13 cellular contexts compared by ENCODE assay signal in the genomic region with DNA sequence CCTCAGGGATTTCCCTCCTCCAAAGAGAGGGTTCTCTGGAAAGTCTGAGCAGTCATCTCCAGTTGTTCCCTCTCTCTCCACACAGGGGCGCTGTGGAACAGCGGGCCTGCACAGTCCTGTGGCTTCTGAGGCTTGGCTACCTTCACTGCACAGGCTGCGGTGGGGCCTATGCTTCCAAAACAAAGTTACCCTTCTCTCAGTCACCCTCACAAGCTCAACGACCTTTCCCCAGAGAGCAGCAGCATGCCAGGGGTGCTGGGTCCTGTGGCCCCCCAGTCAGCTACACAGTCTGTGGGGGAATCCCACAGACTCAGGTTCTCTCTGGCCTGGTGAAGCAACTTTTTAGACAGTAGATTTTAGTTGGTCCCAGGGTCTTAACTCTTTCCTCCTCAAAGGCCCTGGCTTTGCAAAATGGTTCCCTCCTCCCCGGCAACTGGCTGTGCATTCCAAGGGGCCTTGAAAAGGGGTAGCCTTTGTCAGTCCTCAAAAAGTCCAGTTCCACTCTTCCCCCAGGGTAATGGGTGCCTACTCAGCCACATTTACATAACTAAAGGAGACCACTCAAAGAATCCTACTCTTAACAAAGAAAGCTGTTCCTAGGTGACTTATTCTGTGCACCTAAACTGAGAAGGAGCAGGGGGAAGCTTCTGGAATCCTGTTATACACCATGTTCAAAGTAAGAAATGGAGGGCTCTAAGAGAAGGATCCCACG. TPM values are rescaled to one million over a fixed set of nuclear protein-coding genes. Genes with fewer than 3 reads are reported as not detected.
A peak's percentile ranks its signal among the peaks of the same experiment; 100 is the strongest.
DNase-seq lines count a peak whose midpoint lies in the region; ATAC-seq and TF ChIP-seq lines count a peak whose summit lies in the region.
"Had no signal": no experiment of that assay in that cellular context is flagged by ENCODE, and none has a peak within 500 bp of the region (broad histone marks: within the 10 kb centered on the region; RNA-seq: fewer than 3 reads in every experiment).

No MANE protein-coding gene starts in this region.

- H3K4me3 ChIP-seq in epithelial cell of proximal tubule (ENCODE audit: low read depth, low read length): no peak overlapping the region
- H3K4me3 ChIP-seq in retinal pigment epithelial cell (ENCODE audit: low read length): no peak overlapping the region
- H3K4me3 ChIP-seq: skin epidermis had no signal

- CTCF ChIA-PET in activated CD8-positive, alpha-beta T cell treated with anti-CD3 and anti-CD28 coated beads for 36 hours (lab: Charles Lee): interaction anchor here (0.6 to 3.4 kb wide), 12 partner anchors 10 to 307 kb away, joined by 3 to 29 read pairs (median 4); no protein-coding TSS in a partner anchor
- CTCF ChIA-PET in activated CD8-positive, alpha-beta T cell treated with anti-CD3 and anti-CD28 coated beads, Interleukin-2, amount 10 ng/mL, durations not matched to agents 7 days and 5 days (lab: Charles Lee): interaction anchor here (1.1 to 5.0 kb wide), 11 partner anchors 12 to 306 kb away, joined by 3 to 28 read pairs (median 4); no protein-coding TSS in a partner anchor

- no peak overlapping the region for H3K4me3 Mint-ChIP-seq in activated CD8-positive, alpha-beta T cell treated with anti-CD3 and anti-CD28 coated beads for 36 hours
- H3K4me3 Mint-ChIP-seq in activated CD8-positive, alpha-beta T cell treated with anti-CD3 and anti-CD28 coated beads, Interleukin-2, amount 10 ng/mL, durations not matched to agents 7 days and 5 days: no peak overlapping the region
- H3K4me3 Mint-ChIP-seq: memory B cell had no signal

- peaks cover 25% of the 10 kb centered on the region for H3K27me3 Mint-ChIP-seq in activated CD8-positive, alpha-beta T cell treated with anti-CD3 and anti-CD28 coated beads for 36 hours
- peaks cover 38% of the 10 kb centered on the region for H3K27me3 Mint-ChIP-seq in activated CD8-positive, alpha-beta T cell treated with anti-CD3 and anti-CD28 coated beads, Interleukin-2, amount 10 ng/mL, durations not matched to agents 7 days and 5 days (ENCODE audit: low read depth)

- H3K9me3 Mint-ChIP-seq in activated CD8-positive, alpha-beta T cell treated with anti-CD3 and anti-CD28 coated beads for 36 hours: peaks cover 13% of the 10 kb centered on the region
- peaks cover 15% of the 10 kb centered on the region for H3K9me3 Mint-ChIP-seq in activated CD8-positive, alpha-beta T cell treated with anti-CD3 and anti-CD28 coated beads, Interleukin-2, amount 10 ng/mL, durations not matched to agents 7 days and 5 days (ENCODE audit: insufficient read depth)

- ATAC-seq in activated CD8-positive, alpha-beta T cell treated with anti-CD3 and anti-CD28 coated beads for 36 hours: no peak
- no peak for ATAC-seq in activated CD8-positive, alpha-beta T cell treated with anti-CD3 and anti-CD28 coated beads, Interleukin-2, amount 10 ng/mL, durations not matched to agents 7 days and 5 days
- ATAC-seq in GM21390 (IDR thresholded peaks at IDR 0.05; ENCODE audit: unreplicated experiment) (no peak), HG02571 (IDR thresholded peaks at IDR 0.05; ENCODE audit: unreplicated experiment) (no peak)

- DNase-seq in activated CD8-positive, alpha-beta T cell treated with anti-CD3 and anti-CD28 coated beads for 36 hours: peak; percentile 28
- DNase-seq in activated CD8-positive, alpha-beta T cell treated with anti-CD3 and anti-CD28 coated beads, Interleukin-2, amount 10 ng/mL, durations not matched to agents 7 days and 5 days: no peak
- DNase-seq in NCI-H69 (lab: John Stamatoyannopoulos, UW): peak; percentile 5
- DNase-seq in epithelial cell of proximal tubule (ENCODE audit: low read depth): no peak
- DNase-seq in retinal pigment epithelial cell (ENCODE audit: low read depth): no peak
- DNase-seq in NCI-H187 (lab: John Stamatoyannopoulos, UW): no peak
- DNase-seq: activated gamma-delta T cell; stimulated activated naive CD4-positive, alpha-beta T cell treated with Interleukin-2 at 50 U/mL for 16 hours had no signal

- no peak overlapping the region for H3K27ac Mint-ChIP-seq in activated CD8-positive, alpha-beta T cell treated with anti-CD3 and anti-CD28 coated beads for 36 hours
- no peak overlapping the region for H3K27ac Mint-ChIP-seq in activated CD8-positive, alpha-beta T cell treated with anti-CD3 and anti-CD28 coated beads, Interleukin-2, amount 10 ng/mL, durations not matched to agents 7 days and 5 days
- H3K27ac Mint-ChIP-seq: memory B cell had no signal

- H3K4me1 Mint-ChIP-seq in activated CD8-positive, alpha-beta T cell treated with anti-CD3 and anti-CD28 coated beads for 36 hours (ENCODE audit: low read depth): peaks cover 18% of the 10 kb centered on the region
- H3K4me1 Mint-ChIP-seq in activated CD8-positive, alpha-beta T cell treated with anti-CD3 and anti-CD28 coated beads, Interleukin-2, amount 10 ng/mL, durations not matched to agents 7 days and 5 days (ENCODE audit: low read depth): peaks cover 21% of the 10 kb centered on the region

- POLR2A ChIA-PET in activated CD8-positive, alpha-beta T cell treated with anti-CD3 and anti-CD28 coated beads for 36 hours (lab: Charles Lee): interaction anchor here (2.5 kb wide), 1 partner anchor 43 kb away, joined by 9 read pairs; no protein-coding TSS in a partner anchor
- POLR2A ChIA-PET in activated CD8-positive, alpha-beta T cell treated with anti-CD3 and anti-CD28 coated beads, Interleukin-2, amount 10 ng/mL, durations not matched to agents 7 days and 5 days (lab: Charles Lee): no interaction called here

- intact Hi-C loops in activated CD8-positive, alpha-beta T cell treated with anti-CD3 and anti-CD28 coated beads for 36 hours (cut with micrococcal nuclease): loop anchor here (5.0 to 10.0 kb wide), 2 partner anchors 116 to 183 kb away; no protein-coding TSS in a partner anchor

- TF ChIP-seq CTCF in activated CD8-positive, alpha-beta T cell treated with anti-CD3 and anti-CD28 coated beads for 36 hours (IDR thresholded peaks at IDR 0.05): peak; percentile 59
- peak; percentile 54 for TF ChIP-seq CTCF in epithelial cell of proximal tubule (conservative IDR thresholded peaks at IDR 0.05; ENCODE audit: low read depth, low read length)
- peak; percentile 55 for TF ChIP-seq CTCF in retinal pigment epithelial cell (conservative IDR thresholded peaks at IDR 0.05; ENCODE audit: low read depth, low read length)

- peaks cover 2% of the 10 kb centered on the region for H3K36me3 Mint-ChIP-seq in activated CD8-positive, alpha-beta T cell treated with anti-CD3 and anti-CD28 coated beads for 36 hours (ENCODE audit: low read depth)
- H3K36me3 Mint-ChIP-seq in activated CD8-positive, alpha-beta T cell treated with anti-CD3 and anti-CD28 coated beads, Interleukin-2, amount 10 ng/mL, durations not matched to agents 7 days and 5 days (ENCODE audit: low read depth): peaks cover 5% of the 10 kb centered on the region

RNA-seq across cellular contexts. Expression of a gene that starts 14.9 kb away (rescaled TPM):
- total RNA-seq in activated CD8-positive, alpha-beta T cell treated with anti-CD3 and anti-CD28 coated beads for 36 hours: under 1 TPM in 1 of 2 experiments, not detected in 1; 0.29 TPM
- under 1 TPM; 0.26 to 0.34 TPM for total RNA-seq in activated CD8-positive, alpha-beta T cell treated with anti-CD3 and anti-CD28 coated beads, Interleukin-2, amount 10 ng/mL, durations not matched to agents 7 days and 5 days
- total RNA-seq in epithelial cell of proximal tubule: 10.7 and 13.7 TPM in 2 replicates
- total RNA-seq: H4 had no signal

RNA-seq across cellular contexts. Expression of a gene that starts 53.8 kb away (rescaled TPM):
- total RNA-seq in activated CD8-positive, alpha-beta T cell treated with anti-CD3 and anti-CD28 coated beads for 36 hours: 1,000 to 10,000 TPM; 1,312 to 1,361 TPM
- 100 to 1,000 TPM; 665 to 686 TPM for total RNA-seq in activated CD8-positive, alpha-beta T cell treated with anti-CD3 and anti-CD28 coated beads, Interleukin-2, amount 10 ng/mL, durations not matched to agents 7 days and 5 days
- total RNA-seq in epithelial cell of proximal tubule: 141 and 227 TPM in 2 replicates

Comparison
In these comparisons a context has a peak if more than half of its experiments do, and no peak if none do; other contexts are left out.
1. DNase-seq: peak in activated CD8-positive, alpha-beta T cell treated with anti-CD3 and anti-CD28 coated beads for 36 hours (single experiment) and NCI-H69 (single experiment); none in activated CD8-positive, alpha-beta T cell treated with anti-CD3 and anti-CD28 coated beads, Interleukin-2, amount 10 ng/mL, durations not matched to agents 7 days and 5 days (single experiment), epithelial cell of proximal tubule (single experiment), retinal pigment epithelial cell (single experiment) and NCI-H187 (0 of 2).
2. Peak in every context shown above with its lines, with median percentiles within 50 percentile points of each other: CTCF ChIP-seq.